24 cellular contexts compared by ENCODE assay signal in genomic region chr6:81857812-81858211, GRCh38.
DNase-seq lines count a peak whose midpoint lies in the region; ATAC-seq and TF ChIP-seq lines count a peak whose summit lies in the region.
"Had no signal": no experiment of that assay in that cellular context is flagged by ENCODE, and none has a peak within 500 bp of the region (broad histone marks: within the 10 kb centered on the region; RNA-seq: fewer than 3 reads in every experiment).

No MANE protein-coding gene starts in this region.

- H3K4me3 Mint-ChIP-seq in osteocyte (ENCODE audit: unreplicated experiment): no peak overlapping the region
- no peak overlapping the region for H3K4me3 Mint-ChIP-seq in immature natural killer cell
- H3K4me3 Mint-ChIP-seq: CD8-positive, alpha-beta memory T cell had no signal

- H3K9me3 ChIP-seq in heart left ventricle (no peaks in the 10 kb centered on the region), aorta (ENCODE audit: control insufficient read depth, low read length) (no peaks in the 10 kb centered on the region)

- H3K27ac Mint-ChIP-seq in osteocyte (ENCODE audit: unreplicated experiment) (no peak overlapping the region), immature natural killer cell (no peak overlapping the region)
- H3K27ac Mint-ChIP-seq: CD8-positive, alpha-beta memory T cell had no signal

- H3K27me3 Mint-ChIP-seq in osteocyte (ENCODE audit: unreplicated experiment) (no peaks in the 10 kb centered on the region), immature natural killer cell (ENCODE audit: low read depth in 3 of 3) (no peaks in the 10 kb centered on the region)
- H3K27me3 Mint-ChIP-seq: CD8-positive, alpha-beta memory T cell had no signal

- H3K4me1 ChIP-seq in heart left ventricle (peaks cover 0 to 38% (median 15%) of the 10 kb centered on the region in 12 donors), aorta (ENCODE audit: control insufficient read depth in 1 of 2, insufficient read depth in 2 of 2, low read length in 2 of 2) (peaks cover 8 to 19% of the 10 kb centered on the region in 2 donors)

- H3K36me3 Mint-ChIP-seq in osteocyte (ENCODE audit: unreplicated experiment): no peaks in the 10 kb centered on the region
- H3K36me3 Mint-ChIP-seq in immature natural killer cell: no peaks in the 10 kb centered on the region
- H3K36me3 Mint-ChIP-seq: CD8-positive, alpha-beta memory T cell had no signal

- H3K27me3 ChIP-seq in heart left ventricle: no peaks in the 10 kb centered on the region
- no peaks in the 10 kb centered on the region for H3K27me3 ChIP-seq in aorta (ENCODE audit: control insufficient read depth in 1 of 2, insufficient read depth in 2 of 2, low read length in 1 of 2)

- no peak for TF ChIP-seq POLR2A in heart left ventricle (IDR thresholded peaks at IDR 0.05)

- H3K27ac ChIP-seq in heart left ventricle: peak overlapping the region in 6 of 12 donors; percentile 6 to 65 (median 52)
- H3K27ac ChIP-seq in aorta (ENCODE audit: low read depth in 1 of 2, low read length in 2 of 2): peak overlapping the region in 1 of 2 donors; percentile 57
- H3K27ac ChIP-seq: 22Rv1, C4-2B had no signal

- peak; percentile 79 for ATAC-seq in Right ventricle myocardium inferior
- peak; percentile 94 to 97 (median 96) for ATAC-seq in heart left ventricle
- ATAC-seq in GM21825 (IDR thresholded peaks at IDR 0.05; ENCODE audit: unreplicated experiment): no peak
- no peak for ATAC-seq in aorta (ENCODE audit: low FRiP score)

- H3K4me1 Mint-ChIP-seq in osteocyte (ENCODE audit: unreplicated experiment): peaks cover 52% of the 10 kb centered on the region
- no peaks in the 10 kb centered on the region for H3K4me1 Mint-ChIP-seq in immature natural killer cell
- H3K4me1 Mint-ChIP-seq: CD8-positive, alpha-beta memory T cell had no signal

- H3K4me3 ChIP-seq in heart left ventricle (no peak overlapping the region), aorta (ENCODE audit: low read length in 2 of 2) (no peak overlapping the region)

- DNase-seq in Right ventricle myocardium inferior (ENCODE audit: missing footprints) (no peak), cardiac septum (ENCODE audit: low spot score) (no peak), heart left ventricle (peak in 1 of 5 donors; percentile 41), myocyte (ENCODE audit: low read depth) (peak; percentile 82), osteocyte (ENCODE audit: extremely low spot score, unreplicated experiment) (no peak), aorta (no peak), immature natural killer cell (no peak)
- DNase-seq: AML-193; Calu3; CD8-positive, alpha-beta memory T cell; DMS153; GOT3; HCEC 1CT; KG1; NCI-H1092 treated with DMSO at 0.1 percent for 48 hours; NCI-H146; NCI-H2081; NCI-H2171; NCI-H446; NCI-H526 treated with DMSO at 0.1 percent for 48 hours; SHP77 had no signal

- no peak for TF ChIP-seq CTCF in heart left ventricle (IDR thresholded peaks at IDR 0.05)
- TF ChIP-seq CTCF in osteocyte (IDR thresholded peaks at IDR 0.05): no peak

- no peaks in the 10 kb centered on the region for H3K36me3 ChIP-seq in heart left ventricle
- no peaks in the 10 kb centered on the region for H3K36me3 ChIP-seq in aorta (ENCODE audit: control insufficient read depth in 1 of 2, insufficient read depth in 2 of 2, low read length in 1 of 2)

- intact Hi-C loops in Right ventricle myocardium inferior (cut with DNase I): loop anchor here (5.0 kb wide), 1 partner anchor 34 kb away; no protein-coding TSS in a partner anchor
- intact Hi-C loops in cardiac septum (cut with DNase I): loop anchor here (5.0 kb wide), 1 partner anchor 49 kb away; no protein-coding TSS in a partner anchor
- intact Hi-C loops in heart left ventricle (cut with DNase I): no loop called here
- intact Hi-C loops in aorta (cut with DNase I): loop anchor here in 1 of 2 donors (5.0 kb wide), 1 partner anchor 106 kb away; the partner anchor contains the start of gene TENT5A

- H3K9me3 Mint-ChIP-seq in osteocyte (ENCODE audit: unreplicated experiment) (no peaks in the 10 kb centered on the region), immature natural killer cell (peaks cover 0 to 3% (median 0%) of the 10 kb centered on the region in 6 donors)
- H3K9me3 Mint-ChIP-seq: CD8-positive, alpha-beta memory T cell had no signal

Comparison
In these comparisons a context has a peak if more than half of its experiments do, and no peak if none do; other contexts are left out.
1. intact Hi-C loops: an anchor here in Right ventricle myocardium inferior (5.0 kb wide) and cardiac septum (5.0 kb wide); none called in heart left ventricle.
2. ATAC-seq: peak in Right ventricle myocardium inferior (single experiment) and heart left ventricle (4 of 4); none in GM21825 (single experiment) and aorta (single experiment).